In the genomic region with DNA sequence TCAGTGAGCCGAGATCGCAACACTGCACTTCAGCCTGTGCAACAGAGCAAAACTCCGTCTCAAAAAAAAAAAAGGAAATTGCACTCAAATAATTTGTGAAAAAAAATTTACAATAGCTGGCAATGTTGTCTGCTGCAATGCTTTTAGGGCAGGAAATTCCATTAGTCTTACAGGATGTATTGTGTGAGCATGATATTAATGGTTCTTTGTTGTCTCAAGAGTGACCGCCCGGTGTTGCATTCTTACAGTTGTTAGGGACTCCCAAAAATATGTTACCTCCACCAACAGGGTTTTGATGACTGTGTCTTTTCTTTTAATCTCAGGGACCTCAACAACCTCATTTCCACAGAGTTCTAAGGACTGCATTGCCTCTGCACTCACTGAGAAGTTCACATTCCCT, we compare ENCODE assay signal across 20 cellular contexts. TPM values are rescaled to one million over a fixed set of nuclear protein-coding genes. Genes with fewer than 3 reads are reported as not detected.
DNase-seq lines count a peak whose midpoint lies in the region; ATAC-seq, FAIRE-seq and TF ChIP-seq lines count a peak whose summit lies in the region.
"Had no signal": no experiment of that assay in that cellular context is flagged by ENCODE, and none has a peak within 500 bp of the region (broad histone marks: within the 10 kb centered on the region; RNA-seq: fewer than 3 reads in every experiment).

No MANE protein-coding gene starts in this region.

- intact Hi-C loops in left ventricle myocardium inferior (cut with micrococcal nuclease) (no loop called here), Right ventricle myocardium inferior (cut with DNase I) (loop anchor here (2.0 kb wide), 1 partner anchor 47 kb away; no protein-coding TSS in a partner anchor)

- DNase-seq in left ventricle myocardium inferior (no peak), Right ventricle myocardium inferior (ENCODE audit: missing footprints) (no peak), foreskin melanocyte (peak; percentile 76), lung microvascular endothelial cell (ENCODE audit: low read depth in 2 of 2) (peak; percentile 80 to 87), urothelium cell line (ENCODE audit: low spot score) (peak; percentile 73), SKM-1 treated with dmso at 0.1 percent for 144 hours (lab: John Stamatoyannopoulos, UW; ENCODE audit: unreplicated experiment) (no peak)
- DNase-seq in stimulated activated naive CD8-positive, alpha-beta T cell treated with anti-CD3 and anti-CD28 coated beads, Interleukin-15, amount 100 ng/mL, for 72 hours: no peak
- DNase-seq: DMS53; NCI-H1048; NCI-H69; NK-92 treated with Interleukin-12 subunit alpha and Interleukin-12 subunit beta, amount 100 ng/mL, for 24 hours; OCI-M1; RPMI8226 had no signal

- H3K4me3 Mint-ChIP-seq in stimulated activated naive CD8-positive, alpha-beta T cell treated with anti-CD3 and anti-CD28 coated beads, Interleukin-15, amount 100 ng/mL, for 72 hours: no peak overlapping the region
- H3K4me3 Mint-ChIP-seq: CD14-positive monocyte had no signal

- H3K27me3 ChIP-seq in left ventricle myocardium inferior (ENCODE audit: low read depth): no peaks in the 10 kb centered on the region

- no peak overlapping the region for H3K27ac Mint-ChIP-seq in stimulated activated naive CD8-positive, alpha-beta T cell treated with anti-CD3 and anti-CD28 coated beads, Interleukin-15, amount 100 ng/mL, for 72 hours

- H3K4me1 Mint-ChIP-seq in stimulated activated naive CD8-positive, alpha-beta T cell treated with anti-CD3 and anti-CD28 coated beads, Interleukin-15, amount 100 ng/mL, for 72 hours: no peaks in the 10 kb centered on the region
- H3K4me1 Mint-ChIP-seq: CD14-positive monocyte had no signal

- no peak for TF ChIP-seq CTCF in left ventricle myocardium inferior (IDR thresholded peaks at IDR 0.05; ENCODE audit: borderline replicate concordance)

- H3K4me1 ChIP-seq in left ventricle myocardium inferior: peaks cover 29% of the 10 kb centered on the region
- H3K4me1 ChIP-seq: HAP-1 had no signal

- no peaks in the 10 kb centered on the region for H3K9me3 ChIP-seq in left ventricle myocardium inferior (replicated peaks)
- H3K9me3 ChIP-seq: HAP-1 had no signal

- H3K27ac ChIP-seq in left ventricle myocardium inferior (replicated peaks): peak overlapping the region; percentile 66

- ATAC-seq in Right ventricle myocardium inferior: no peak
- ATAC-seq in HG03159 (IDR thresholded peaks at IDR 0.05; ENCODE audit: unreplicated experiment): no peak
- ATAC-seq in stimulated activated naive CD8-positive, alpha-beta T cell treated with anti-CD3 and anti-CD28 coated beads, Interleukin-15, amount 100 ng/mL, for 72 hours: no peak
- ATAC-seq: K562 had no signal

- no peaks in the 10 kb centered on the region for H3K9me3 Mint-ChIP-seq in stimulated activated naive CD8-positive, alpha-beta T cell treated with anti-CD3 and anti-CD28 coated beads, Interleukin-15, amount 100 ng/mL, for 72 hours

- H3K36me3 ChIP-seq in left ventricle myocardium inferior: no peaks in the 10 kb centered on the region
- H3K36me3 ChIP-seq: HAP-1 had no signal

- no peak for FAIRE-seq in urothelium cell line (lab: Jason Lieb, UNC)
- FAIRE-seq: A204.1, GM18507, HTR-8/SVneo, K562 had no signal

- H3K4me3 ChIP-seq in left ventricle myocardium inferior: no peak overlapping the region
- H3K4me3 ChIP-seq: HAP-1, K562 had no signal

- peaks cover 13% of the 10 kb centered on the region for H3K27me3 Mint-ChIP-seq in stimulated activated naive CD8-positive, alpha-beta T cell treated with anti-CD3 and anti-CD28 coated beads, Interleukin-15, amount 100 ng/mL, for 72 hours

RNA-seq across cellular contexts. Expression of a gene that starts 44.8 kb away (rescaled TPM):
- 0.36 TPM for total RNA-seq in left ventricle myocardium inferior
- 0.30 TPM for total RNA-seq in Right ventricle myocardium inferior
- under 0.01 and 0.22 TPM in 2 replicates for total RNA-seq in lung microvascular endothelial cell
- total RNA-seq: K562 had no signal

RNA-seq across cellular contexts. Expression of a gene that starts 47.7 kb away (rescaled TPM):
- total RNA-seq in left ventricle myocardium inferior: 502 TPM
- total RNA-seq in Right ventricle myocardium inferior: 640 TPM
- 3.8 and 19.0 TPM in 2 replicates for total RNA-seq in lung microvascular endothelial cell

Comparison
In these comparisons a context has a peak if more than half of its experiments do, and no peak if none do; other contexts are left out.
1. DNase-seq: peak in foreskin melanocyte (single experiment), lung microvascular endothelial cell (2 of 2) and urothelium cell line (single experiment); none in left ventricle myocardium inferior (single experiment), Right ventricle myocardium inferior (single experiment), stimulated activated naive CD8-positive, alpha-beta T cell treated with anti-CD3 and anti-CD28 coated beads, Interleukin-15, amount 100 ng/mL, for 72 hours (0 of 2) and SKM-1 treated with dmso at 0.1 percent for 144 hours (single experiment).
2. RNA of a gene that starts 47.7 kb away (total RNA-seq): 640 TPM in Right ventricle myocardium inferior (single experiment) and 502 TPM in left ventricle myocardium inferior (single experiment); 3.8 to 19.0 TPM in lung microvascular endothelial cell; every median in the first group is over 10 times any median in the second.